Comparison of ENCODE assay signal across 8 cellular contexts in the genomic region with DNA sequence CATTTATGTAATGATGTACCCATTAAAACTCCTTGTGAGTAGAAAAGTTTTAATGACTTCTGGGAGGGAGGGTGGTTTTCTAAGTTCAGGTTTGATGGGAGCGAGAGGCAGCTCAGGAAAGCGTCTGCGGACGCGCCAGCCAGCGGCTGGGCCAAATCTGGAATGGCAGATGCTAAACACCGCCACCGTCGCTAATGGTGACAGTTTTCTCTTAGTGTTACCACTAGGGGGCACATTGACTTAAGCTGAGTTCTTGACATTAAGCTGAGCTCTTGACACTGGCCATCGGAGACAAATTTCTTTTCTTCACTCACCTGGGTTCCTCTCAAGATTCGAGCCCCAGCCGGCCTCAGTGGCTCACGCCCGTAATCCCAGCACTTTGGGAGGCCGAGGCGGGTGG. TPM values are rescaled to one million over a fixed set of nuclear protein-coding genes. Genes with fewer than 3 reads are reported as not detected.
DNase-seq lines count a peak whose midpoint lies in the region; FAIRE-seq and TF ChIP-seq lines count a peak whose summit lies in the region.

No MANE protein-coding gene starts in this region.

- H3K4me3 Mint-ChIP-seq in activated naive CD8-positive, alpha-beta T cell treated with anti-CD3 and anti-CD28 coated beads for 36 hours, result no peak overlapping the region

- TF ChIP-seq POLR2A in stomach (IDR thresholded peaks at IDR 0.05), result no peak

- no peaks in the 10 kb centered on the region for H3K4me1 Mint-ChIP-seq in activated naive CD8-positive, alpha-beta T cell treated with anti-CD3 and anti-CD28 coated beads for 36 hours

- no peaks in the 10 kb centered on the region for H3K9me3 Mint-ChIP-seq in activated naive CD8-positive, alpha-beta T cell treated with anti-CD3 and anti-CD28 coated beads for 36 hours

- peaks cover 10% of the 10 kb centered on the region for H3K36me3 Mint-ChIP-seq in activated naive CD8-positive, alpha-beta T cell treated with anti-CD3 and anti-CD28 coated beads for 36 hours

- H3K27ac Mint-ChIP-seq in activated naive CD8-positive, alpha-beta T cell treated with anti-CD3 and anti-CD28 coated beads for 36 hours, result no peak overlapping the region

- H3K4me3 ChIP-seq in kidney epithelial cell (ENCODE audit: low read depth, low read length) (no peak overlapping the region), stomach (no peak overlapping the region)

- 74 to 85% (median 83%) methylated on average over 15 to 16 of the region's 16 CpGs for WGBS in stomach, 5 donors

- FAIRE-seq in frontal cortex (lab: Jason Lieb, UNC), result no peak

- peak; percentile 35 for TF ChIP-seq CTCF in kidney epithelial cell (IDR thresholded peaks at IDR 0.05; ENCODE audit: insufficient read depth, low read length, poor library complexity, severe bottlenecking)
- TF ChIP-seq CTCF in stomach (IDR thresholded peaks at IDR 0.05), result peak in 3 of 7 experiments; percentile 24 to 44 (median 35)

- peak; percentile 27 for DNase-seq in Daoy (ENCODE audit: low read depth)
- peak; percentile 32 for DNase-seq in HuH-7 (ENCODE audit: low spot score)
- peak; percentile 17 for DNase-seq in activated naive CD8-positive, alpha-beta T cell treated with anti-CD3 and anti-CD28 coated beads for 36 hours
- no peak for DNase-seq in kidney epithelial cell (ENCODE audit: low read depth)
- DNase-seq in NCI-H1930 (lab: John Stamatoyannopoulos, UW), result no peak
- DNase-seq in frontal cortex (ENCODE audit: low spot score in 2 of 2), result no peak
- no peak for DNase-seq in activated effector memory CD4-positive, alpha-beta T cell treated with Interleukin-2 at 50 U/mL for 16 hours
- DNase-seq in stomach, result no peak

- intact Hi-C loops in stomach (cut with DNase I; ENCODE audit: low total_unique reads), result no loop called here

- H3K4me1 ChIP-seq in stomach, result no peaks in the 10 kb centered on the region

- H3K27ac ChIP-seq in stomach, result no peak overlapping the region

- H3K9me3 ChIP-seq in stomach, result no peaks in the 10 kb centered on the region

- no peak for TF ChIP-seq EP300 in stomach (IDR thresholded peaks at IDR 0.05)

- H3K27me3 ChIP-seq in kidney epithelial cell (ENCODE audit: control insufficient read depth, insufficient read depth, low read length) (no peaks in the 10 kb centered on the region), stomach (no peaks in the 10 kb centered on the region)

- no peaks in the 10 kb centered on the region for H3K36me3 ChIP-seq in kidney epithelial cell (ENCODE audit: control insufficient read depth, insufficient read depth, low read length)
- peaks cover 4 to 34% (median 29%) of the 10 kb centered on the region in 4 donors for H3K36me3 ChIP-seq in stomach

- no peaks in the 10 kb centered on the region for H3K27me3 Mint-ChIP-seq in activated naive CD8-positive, alpha-beta T cell treated with anti-CD3 and anti-CD28 coated beads for 36 hours

RNA-seq across cellular contexts. Expression of gene TRPV1, which starts 6.7 kb away (rescaled TPM):
- 1.1 and 3.0 TPM in 2 replicates for total RNA-seq in Daoy (2014; rRNA removed; shearing (Covaris generic))
- 1 to 10 TPM; 1.4 TPM for total RNA-seq in activated naive CD8-positive, alpha-beta T cell treated with anti-CD3 and anti-CD28 coated beads for 36 hours
- total RNA-seq in kidney epithelial cell (2.0 and 2.2 TPM in 2 replicates), frontal cortex (4.5 TPM), stomach (10 to 100 TPM in 4 of 5 donors, 1 to 10 TPM in 1; 3.9 to 71.8 (median 19.4) TPM)
- polyA plus RNA-seq in stomach, result 1 to 10 TPM in 2 of 3 donors, under 1 TPM in 1; 0.92 to 4.2 (median 3.1) TPM

RNA-seq across cellular contexts. Expression of gene SHPK, which starts 33.6 kb away (rescaled TPM):
- total RNA-seq in Daoy (2014; rRNA removed; shearing (Covaris generic)), result 18.1 and 19.5 TPM in 2 replicates
- total RNA-seq in activated naive CD8-positive, alpha-beta T cell treated with anti-CD3 and anti-CD28 coated beads for 36 hours, result 10 to 100 TPM; 11.9 to 12.3 TPM
- total RNA-seq in kidney epithelial cell, result 16.0 and 17.5 TPM in 2 replicates
- 8.6 TPM for total RNA-seq in frontal cortex
- total RNA-seq in stomach, result 10 to 100 TPM; 10.5 to 29.4 (median 12.3) TPM
- 1 to 10 TPM; 4.9 to 5.5 (median 5.1) TPM for polyA plus RNA-seq in stomach

RNA-seq across cellular contexts. Expression of gene CTNS, which starts 34.1 kb away (rescaled TPM):
- total RNA-seq in Daoy (2014; rRNA removed; shearing (Covaris generic)), result 17.3 and 19.1 TPM in 2 replicates
- 10 to 100 TPM; 10.6 to 11.0 TPM for total RNA-seq in activated naive CD8-positive, alpha-beta T cell treated with anti-CD3 and anti-CD28 coated beads for 36 hours
- total RNA-seq in kidney epithelial cell, result 49.4 and 55.4 TPM in 2 replicates
- total RNA-seq in frontal cortex, result 5.7 TPM
- 10 to 100 TPM; 10.5 to 74.5 (median 18.0) TPM for total RNA-seq in stomach
- polyA plus RNA-seq in stomach, result 1 to 10 TPM; 4.0 to 9.2 (median 5.4) TPM

RNA-seq across cellular contexts. Expression of gene TRPV3, which starts 44.9 kb away (rescaled TPM):
- 0.42 and 0.97 TPM in 2 replicates for total RNA-seq in Daoy (2014; rRNA removed; shearing (Covaris generic))
- under 1 TPM; 0.47 to 0.64 TPM for total RNA-seq in activated naive CD8-positive, alpha-beta T cell treated with anti-CD3 and anti-CD28 coated beads for 36 hours
- total RNA-seq in kidney epithelial cell (2.1 and 2.9 TPM in 2 replicates), frontal cortex (0.82 TPM), stomach (1 to 10 TPM in 3 of 5 donors, under 1 TPM in 2; under 0.01 to 6.7 (median 1.2) TPM)
- under 1 TPM in 2 of 3 donors, not detected in 1; 0.25 to 0.33 TPM for polyA plus RNA-seq in stomach

Comparison
In these comparisons a context has a peak if more than half of its experiments do, and no peak if none do; other contexts are left out.
1. DNase-seq: peak in Daoy (single experiment), HuH-7 (single experiment) and activated naive CD8-positive, alpha-beta T cell treated with anti-CD3 and anti-CD28 coated beads for 36 hours (single experiment); none in kidney epithelial cell (single experiment), NCI-H1930 (0 of 2), frontal cortex (0 of 2), activated effector memory CD4-positive, alpha-beta T cell treated with Interleukin-2 at 50 U/mL for 16 hours (single experiment) and stomach (single experiment).